Comparison of ENCODE assay signal across 2 cellular contexts in genomic region chr10:86792768-86793167, GRCh38.
TF ChIP-seq lines count a peak whose summit lies in the region.

No MANE protein-coding gene starts in this region.

TF ChIP-seq in SK-N-SH, 30 proteins besides CTCF, POLR2A, EP300 and RAD21 (continued from another document):
- TF ChIP-seq USF2 (IDR thresholded peaks at IDR 0.05; ENCODE audit: borderline replicate concordance, low read depth, low read length), result no peak
- no peak for TF ChIP-seq IRF3 (IDR thresholded peaks at IDR 0.05; ENCODE audit: low read depth, low read length)
- no peak for TF ChIP-seq NRF1 (IDR thresholded peaks at IDR 0.05; ENCODE audit: low read depth, low read length)
- no peak for TF ChIP-seq FOXM1 (IDR thresholded peaks at IDR 0.05; ENCODE audit: low read depth)
- TF ChIP-seq EZH2phosphoT487 (IDR thresholded peaks at IDR 0.05; ENCODE audit: borderline replicate concordance, low read depth), result no peak
- TF ChIP-seq GABPA (IDR thresholded peaks at IDR 0.05; ENCODE audit: low read depth), result no peak
- no peak for TF ChIP-seq FOSL2 (IDR thresholded peaks at IDR 0.05; ENCODE audit: borderline replicate concordance, low read depth)

TF ChIP-seq in SK-N-SH treated with all-trans-retinoic acid at 6 μM for 48 hours, 23 proteins besides CTCF, POLR2A, EP300 and RAD21 (continued from another document):
- TF ChIP-seq BACH2 (CRISPR knock-in tag; IDR thresholded peaks at IDR 0.05; ENCODE audit: borderline replicate concordance) (no peak), TSHZ2 (CRISPR knock-in tag; IDR thresholded peaks at IDR 0.05) (no peak)
